Comparison of ENCODE assay signal across 19 cellular contexts in the genomic region with DNA sequence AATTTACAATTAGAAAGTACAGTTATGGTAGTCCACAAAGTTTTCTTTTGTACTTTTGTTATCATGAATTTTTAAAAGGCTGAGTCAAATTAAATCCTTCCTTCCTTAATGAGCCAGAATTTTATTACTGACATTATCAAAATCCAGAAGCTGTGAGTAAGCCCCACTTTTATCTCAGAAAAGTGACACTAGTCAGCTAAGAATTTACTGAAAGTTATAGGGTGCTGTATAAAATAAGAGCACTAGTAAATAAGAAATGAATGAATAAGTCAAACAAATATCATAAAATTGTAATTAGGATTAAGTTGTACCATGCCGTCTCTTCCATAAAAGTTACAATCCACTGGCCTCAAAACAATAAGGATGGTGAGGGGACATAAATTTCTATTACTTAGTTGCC. TPM values are rescaled to one million over a fixed set of nuclear protein-coding genes. Genes with fewer than 3 reads are reported as not detected.
"Had no signal": no experiment of that assay in that cellular context is flagged by ENCODE, and none has a peak within 500 bp of the region (broad histone marks: within the 10 kb centered on the region; RNA-seq: fewer than 3 reads in every experiment).

No MANE protein-coding gene starts in this region.

- H3K4me3 ChIP-seq: esophagus muscularis mucosa, left ventricle myocardium inferior, lower lobe of right lung, neural progenitor cell, prostate gland, right lobe of liver, stomach had no signal

- H3K36me3 ChIP-seq: esophagus muscularis mucosa, left ventricle myocardium inferior, lower lobe of right lung, neural progenitor cell, prostate gland, right lobe of liver, stomach had no signal

- H3K27ac ChIP-seq: epithelial cell of prostate, left ventricle myocardium inferior, lower lobe of right lung, neural progenitor cell, parathyroid adenoma, prostate gland, right lobe of liver, stomach had no signal

- FAIRE-seq: kidney, urothelium cell line had no signal

- H3K4me1 ChIP-seq: neural progenitor cell, prostate gland had no signal

- H3K9ac ChIP-seq: neural progenitor cell, parathyroid adenoma had no signal

- H3K9me3 ChIP-seq: esophagus muscularis mucosa, left ventricle myocardium inferior, lower lobe of right lung, prostate gland, right lobe of liver, stomach had no signal

- H2AFZ ChIP-seq: neural progenitor cell, parathyroid adenoma had no signal

- DNase-seq: dermis blood vessel endothelial cell; immature natural killer cell; kidney; left cardiac atrium; left ventricle myocardium inferior; lower lobe of right lung; natural killer cell; nucleus accumbens; right lobe of liver; stimulated activated CD4-positive, alpha-beta T cell treated with anti-CD3 and anti-CD28 coated beads, Interleukin-2, amount 100 ng/mL, for 24 hours; stimulated activated CD4-positive, alpha-beta T cell treated with anti-CD3 and anti-CD28 coated beads, Interleukin-4, amount 100 ng/mL, for 4 hours; stimulated activated naive CD4-positive, alpha-beta T cell; stomach had no signal

- H3K4me2 ChIP-seq: neural progenitor cell had no signal

- H3K27me3 ChIP-seq: esophagus muscularis mucosa, neural progenitor cell, right lobe of liver, stomach had no signal

RNA-seq across cellular contexts. Expression of a gene that starts 15.3 kb away (rescaled TPM):
- polyA plus RNA-seq: immature natural killer cell had no signal
